Comparison of ENCODE assay signal across 31 cellular contexts in the genomic region with DNA sequence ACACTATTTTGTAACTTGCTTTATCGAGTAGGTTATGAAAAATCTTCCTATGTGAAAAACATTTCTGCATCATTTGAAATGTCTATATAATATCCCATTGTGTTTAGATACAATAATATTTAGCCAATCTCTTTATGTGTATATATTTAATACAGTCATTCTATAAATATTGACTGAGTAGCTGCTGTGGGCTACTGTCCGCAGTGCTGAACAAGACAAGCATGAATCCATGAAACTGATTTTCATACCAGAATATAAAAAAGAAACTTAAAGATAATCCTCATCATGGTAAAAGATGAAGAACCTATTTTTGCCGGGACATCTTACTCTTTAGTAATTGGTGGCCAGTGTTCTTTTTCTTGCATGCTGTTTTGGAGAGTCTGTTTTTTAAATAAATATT.
"Had no signal": no experiment of that assay in that cellular context is flagged by ENCODE, and none has a peak within 500 bp of the region (broad histone marks: within the 10 kb centered on the region; RNA-seq: fewer than 3 reads in every experiment).

No MANE protein-coding gene starts in this region.

- H3K36me3 ChIP-seq: gastrocnemius medialis, pancreas had no signal

- H3K27me3 ChIP-seq: adrenal gland, body of pancreas, gastrocnemius medialis, pancreas, right atrium auricular region, suprapubic skin, tibial artery, upper lobe of right lung had no signal

- H3K27ac Mint-ChIP-seq: activated naive CD4-positive, alpha-beta T cell treated with anti-CD3 and anti-CD28 coated beads for 36 hours; activated naive CD8-positive, alpha-beta T cell treated with anti-CD3 and anti-CD28 coated beads for 36 hours; activated T-helper 1 cell treated with anti-CD3 and anti-CD28 coated beads, Interleukin-12 subunit alpha, Interleukin-12 subunit beta, Interleukin-2, Interleukin-4 antibody, amounts not matched to agents 30 ng/mL and 10 ng/mL and 1 ng/mL, durations not matched to agents 14 hours and 24 hours and 36 hours; nephron progenitor cell had no signal

- H3K27ac ChIP-seq: adrenal gland, body of pancreas, cardiac muscle cell, coronary artery, dorsolateral prefrontal cortex, gastrocnemius medialis, left lung, pancreas, psoas muscle, right atrium auricular region, suprapubic skin, tibial artery, upper lobe of right lung, VCaP had no signal

- H3K9me3 ChIP-seq: adrenal gland, body of pancreas, gastrocnemius medialis, left lung, pancreas, psoas muscle, right atrium auricular region, suprapubic skin, tibial artery, upper lobe of right lung had no signal

- H3K4me3 Mint-ChIP-seq: activated naive CD4-positive, alpha-beta T cell treated with anti-CD3 and anti-CD28 coated beads for 36 hours; activated naive CD8-positive, alpha-beta T cell treated with anti-CD3 and anti-CD28 coated beads for 36 hours; activated T-helper 1 cell treated with anti-CD3 and anti-CD28 coated beads, Interleukin-12 subunit alpha, Interleukin-12 subunit beta, Interleukin-2, Interleukin-4 antibody, amounts not matched to agents 30 ng/mL and 10 ng/mL and 1 ng/mL, durations not matched to agents 14 hours and 24 hours and 36 hours; nephron progenitor cell had no signal

- ATAC-seq: body of pancreas, gastrocnemius medialis, left lung, pancreas, psoas muscle, upper lobe of right lung had no signal

- H3K9me3 Mint-ChIP-seq: activated naive CD4-positive, alpha-beta T cell treated with anti-CD3 and anti-CD28 coated beads for 36 hours; activated naive CD8-positive, alpha-beta T cell treated with anti-CD3 and anti-CD28 coated beads for 36 hours; activated T-helper 1 cell treated with anti-CD3 and anti-CD28 coated beads, Interleukin-12 subunit alpha, Interleukin-12 subunit beta, Interleukin-2, Interleukin-4 antibody, amounts not matched to agents 30 ng/mL and 10 ng/mL and 1 ng/mL, durations not matched to agents 14 hours and 24 hours and 36 hours; nephron progenitor cell had no signal

- DNase-seq: activated CD4-positive, alpha-beta T cell treated with anti-CD3 and anti-CD28 coated beads for 4 hours; activated CD4-positive, alpha-beta T cell treated with anti-CD3 and anti-CD28 coated beads, Interleukin-2, amount 50 U/mL, for 4 hours; activated CD8-positive, alpha-beta memory T cell treated with anti-CD3 and anti-CD28 coated beads for 24 hours; activated effector memory CD4-positive, alpha-beta T cell treated with anti-CD3 and anti-CD28 coated beads, Interleukin-2, amount 50 U/mL, for 16 hours; activated naive CD4-positive, alpha-beta T cell treated with anti-CD3 and anti-CD28 coated beads for 36 hours; activated naive CD8-positive, alpha-beta T cell treated with anti-CD3 and anti-CD28 coated beads for 36 hours; aorta; effector memory CD4-positive, alpha-beta T cell; erythroblast; gastrocnemius medialis; glutamatergic neuron; left lung; mesendoderm; nephron progenitor cell; psoas muscle; stimulated activated CD4-positive, alpha-beta T cell treated with anti-CD3 and anti-CD28 coated beads, Interleukin-15, amount 100 ng/mL, for 24 hours; stimulated activated CD4-positive, alpha-beta T cell treated with anti-CD3 and anti-CD28 coated beads, Interleukin-2, amount 100 ng/mL, for 24 hours; stimulated activated naive CD4-positive, alpha-beta T cell; tibial artery; upper lobe of right lung had no signal

- H3K4me3 ChIP-seq: adrenal gland, body of pancreas, cardiac muscle cell, coronary artery, dorsolateral prefrontal cortex, gastrocnemius medialis, left lung, lung, pancreas, psoas muscle, right atrium auricular region, suprapubic skin, tibial artery, upper lobe of right lung had no signal
